In the genomic region with DNA sequence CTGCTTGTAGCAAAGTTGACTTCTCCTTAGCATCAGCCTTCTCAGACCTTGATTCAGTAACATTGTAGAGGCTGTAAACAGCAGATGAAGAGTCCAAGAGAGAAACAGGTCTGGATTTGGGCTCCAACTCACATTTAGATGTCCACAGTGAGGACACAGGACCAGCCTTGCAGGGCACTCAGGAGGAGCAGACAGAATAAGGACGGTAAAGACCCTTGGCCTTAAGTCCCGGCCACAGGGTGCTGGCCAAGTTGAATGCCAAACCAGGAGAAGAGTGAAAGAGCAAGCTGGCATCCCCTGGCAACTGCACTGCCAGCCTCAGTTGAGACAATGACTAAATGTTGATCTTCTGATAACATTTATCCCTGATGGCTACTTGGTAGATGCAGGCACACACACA, we compare ENCODE assay signal across 16 cellular contexts.
DNase-seq lines count a peak whose midpoint lies in the region; ATAC-seq and TF ChIP-seq lines count a peak whose summit lies in the region.
"Had no signal": no experiment of that assay in that cellular context is flagged by ENCODE, and none has a peak within 500 bp of the region (broad histone marks: within the 10 kb centered on the region; RNA-seq: fewer than 3 reads in every experiment).

No MANE protein-coding gene starts in this region.

- H3K4me1 ChIP-seq in neuronal stem cell (ENCODE audit: control insufficient read depth in 2 of 2, insufficient read depth in 1 of 2, low read depth in 1 of 2, low read length in 2 of 2), result peaks cover 0 to 3% of the 10 kb centered on the region in 2 donors
- H3K4me1 ChIP-seq in transverse colon, result peaks cover 0 to 6% (median 0%) of the 10 kb centered on the region in 4 donors

- no peak overlapping the region for H4K91ac ChIP-seq in neuronal stem cell (ENCODE audit: low read depth, low read length, poor library complexity)

- no peak for TF ChIP-seq POLR2A in transverse colon (IDR thresholded peaks at IDR 0.05)

- H3K4me2 ChIP-seq in neuronal stem cell (ENCODE audit: insufficient read depth, low read length, poor library complexity, severe bottlenecking), result no peak overlapping the region

- TF ChIP-seq CTCF in GM13977 (IDR thresholded peaks at IDR 0.05; ENCODE audit: extremely low read depth, insufficient read depth, missing control alignments), result no peak
- no peak for TF ChIP-seq CTCF in transverse colon (IDR thresholded peaks at IDR 0.05)

- in situ Hi-C loops in GM13977 (cut with MboI; ENCODE audit: low pct_unique_long_range_greater_than_20kb, low sequenced_read_pairs, unreplicated experiment) (no loop called here), transverse colon (cut with MboI; ENCODE audit: low pct_ligation_motif_present in 1 of 4, low pct_unique_long_range_greater_than_20kb in 1 of 4, low sequenced_read_pairs in 3 of 4) (no loop called here)

- CTCF ChIA-PET in activated CD8-positive, alpha-beta memory T cell treated with anti-CD3 and anti-CD28 coated beads, Interleukin-2, amount 10 ng/mL, durations not matched to agents 7 days and 5 days (lab: Charles Lee), result interaction anchor here (1.3 to 1.5 kb wide), 2 partner anchors 47 to 203 kb away, joined by 4 read pairs; no protein-coding TSS in a partner anchor

- H2BK5ac ChIP-seq in neuronal stem cell (ENCODE audit: low read length), result peak overlapping the region; percentile 22

- no peak for TF ChIP-seq EP300 in transverse colon (IDR thresholded peaks at IDR 0.05; ENCODE audit: low read depth)

- no peak overlapping the region for H2AFZ ChIP-seq in neuronal stem cell (ENCODE audit: low read length)

- no peak overlapping the region for H3K27ac ChIP-seq in neuronal stem cell (replicated peaks; ENCODE audit: low read length)
- H3K27ac ChIP-seq in transverse colon, result no peak overlapping the region

- H3K9me3 ChIP-seq in neuronal stem cell (replicated peaks in 1 of 2; ENCODE audit: control insufficient read depth in 2 of 2, insufficient read depth in 1 of 2, low read depth in 1 of 2, low read length in 2 of 2), result peaks cover 0 to 3% of the 10 kb centered on the region in 2 donors
- H3K9me3 ChIP-seq in transverse colon, result no peaks in the 10 kb centered on the region

- no peak for ATAC-seq in activated CD8-positive, alpha-beta memory T cell treated with anti-CD3 and anti-CD28 coated beads, Interleukin-2, amount 10 ng/mL, durations not matched to agents 7 days and 5 days

- H3K27me3 ChIP-seq in neuronal stem cell (ENCODE audit: control insufficient read depth in 3 of 3, insufficient read depth in 3 of 3, low read depth in 1 of 3, low read length in 3 of 3), result no peaks in the 10 kb centered on the region
- no peaks in the 10 kb centered on the region for H3K27me3 ChIP-seq in transverse colon

- H3K9ac ChIP-seq in neuronal stem cell (ENCODE audit: low read depth, low read length, poor library complexity), result no peak overlapping the region

- no peak overlapping the region for H3K14ac ChIP-seq in neuronal stem cell (ENCODE audit: low read length)

- H3K36me3 Mint-ChIP-seq in activated CD8-positive, alpha-beta memory T cell treated with anti-CD3 and anti-CD28 coated beads, Interleukin-2, amount 10 ng/mL, durations not matched to agents 7 days and 5 days, result no peaks in the 10 kb centered on the region

- H2BK15ac ChIP-seq in neuronal stem cell (ENCODE audit: low read length), result no peak overlapping the region

- H3K27me3 Mint-ChIP-seq in activated CD8-positive, alpha-beta memory T cell treated with anti-CD3 and anti-CD28 coated beads, Interleukin-2, amount 10 ng/mL, durations not matched to agents 7 days and 5 days, result peaks cover 12% of the 10 kb centered on the region
- H3K27me3 Mint-ChIP-seq: CD4-positive, alpha-beta T cell had no signal

- H3K36me3 ChIP-seq in neuronal stem cell (replicated peaks in 1 of 2; ENCODE audit: control insufficient read depth in 2 of 2, insufficient read depth in 2 of 2, low read length in 2 of 2), result no peaks in the 10 kb centered on the region
- peaks cover 0 to 40% (median 18%) of the 10 kb centered on the region in 4 donors for H3K36me3 ChIP-seq in transverse colon

- H3K4me1 Mint-ChIP-seq in activated CD8-positive, alpha-beta memory T cell treated with anti-CD3 and anti-CD28 coated beads, Interleukin-2, amount 10 ng/mL, durations not matched to agents 7 days and 5 days, result peaks cover 2% of the 10 kb centered on the region

- H3K9me3 Mint-ChIP-seq in activated CD8-positive, alpha-beta memory T cell treated with anti-CD3 and anti-CD28 coated beads, Interleukin-2, amount 10 ng/mL, durations not matched to agents 7 days and 5 days (ENCODE audit: low read depth), result no peaks in the 10 kb centered on the region
- H3K9me3 Mint-ChIP-seq: CD4-positive, alpha-beta T cell; HFFc6 had no signal

- H3K4me3 ChIP-seq in neuronal stem cell (ENCODE audit: low read length in 2 of 2), result no peak overlapping the region
- no peak overlapping the region for H3K4me3 ChIP-seq in transverse colon

- no peak overlapping the region for H2BK120ac ChIP-seq in neuronal stem cell (ENCODE audit: low read depth, low read length)

- H3K27ac Mint-ChIP-seq in activated CD8-positive, alpha-beta memory T cell treated with anti-CD3 and anti-CD28 coated beads, Interleukin-2, amount 10 ng/mL, durations not matched to agents 7 days and 5 days, result no peak overlapping the region
- H3K27ac Mint-ChIP-seq: CD4-positive, alpha-beta T cell; HFFc6 had no signal

- peak; percentile 15 for DNase-seq in activated CD8-positive, alpha-beta memory T cell treated with anti-CD3 and anti-CD28 coated beads for 24 hours
- DNase-seq in activated CD8-positive, alpha-beta memory T cell treated with anti-CD3 and anti-CD28 coated beads, Interleukin-2, amount 10 ng/mL, durations not matched to agents 7 days and 5 days, result no peak
- peak; percentile 29 for DNase-seq in islet precursor cell
- no peak for DNase-seq in neuronal stem cell (ENCODE audit: low spot score)
- no peak for DNase-seq in GM13977 (ENCODE audit: low spot score)
- no peak for DNase-seq in NCI-H146 treated with DMSO at 0.1 percent for 48 hours (lab: John Stamatoyannopoulos, UW; ENCODE audit: unreplicated experiment)
- no peak for DNase-seq in transverse colon
- no peak for DNase-seq in GM03348 (ENCODE audit: low spot score)
- DNase-seq: ACHN; C1 segment of cervical spinal cord; Calu3; CD4-positive, alpha-beta T cell; DMS79; GOT3; HCEC 1CT; HFFc6 had no signal

- no peak overlapping the region for H3K4ac ChIP-seq in neuronal stem cell (ENCODE audit: low read length)

- no peak overlapping the region for H3K18ac ChIP-seq in neuronal stem cell (ENCODE audit: low read length)

- no peak overlapping the region for H3K23ac ChIP-seq in neuronal stem cell (ENCODE audit: low read depth, low read length, poor library complexity)

- no peak overlapping the region for H2AK5ac ChIP-seq in neuronal stem cell (ENCODE audit: low read depth, low read length)

- no peak overlapping the region for H4K8ac ChIP-seq in neuronal stem cell (ENCODE audit: low read depth, low read length)

- intact Hi-C loops in transverse colon (cut with DNase I; ENCODE audit: low total_unique reads), result no loop called here

- no peak overlapping the region for H3K4me3 Mint-ChIP-seq in activated CD8-positive, alpha-beta memory T cell treated with anti-CD3 and anti-CD28 coated beads, Interleukin-2, amount 10 ng/mL, durations not matched to agents 7 days and 5 days
- H3K4me3 Mint-ChIP-seq: CD4-positive, alpha-beta T cell; HFFc6 had no signal

- no peak overlapping the region for H2BK12ac ChIP-seq in neuronal stem cell (ENCODE audit: low read length)

- H3K79me1 ChIP-seq in neuronal stem cell (ENCODE audit: low read depth, low read length), result no peaks in the 10 kb centered on the region

- no CpG with 5 or more reads among the region's 2 CpGs for WGBS in neuronal stem cell (ENCODE audit: extremely low coverage in 2 of 2, insufficient read length in 2 of 2, insufficient replicate concordance in 1 of 2), 2 donors
- 100% methylated on average over 2 of the region's 2 CpGs; no CpG with 5 or more reads in 1 of the 2 donors for WGBS in transverse colon (ENCODE audit: low coverage in 1 of 2), 2 donors

Comparison
In these comparisons a context has a peak if more than half of its experiments do, and no peak if none do; other contexts are left out.
1. DNase-seq: peak in activated CD8-positive, alpha-beta memory T cell treated with anti-CD3 and anti-CD28 coated beads for 24 hours (single experiment) and islet precursor cell (single experiment); none in activated CD8-positive, alpha-beta memory T cell treated with anti-CD3 and anti-CD28 coated beads, Interleukin-2, amount 10 ng/mL, durations not matched to agents 7 days and 5 days (single experiment), neuronal stem cell (single experiment), GM13977 (single experiment), NCI-H146 treated with DMSO at 0.1 percent for 48 hours (single experiment), transverse colon (single experiment) and GM03348 (single experiment).